Comparison of ENCODE assay signal across 22 cellular contexts in the genomic region with DNA sequence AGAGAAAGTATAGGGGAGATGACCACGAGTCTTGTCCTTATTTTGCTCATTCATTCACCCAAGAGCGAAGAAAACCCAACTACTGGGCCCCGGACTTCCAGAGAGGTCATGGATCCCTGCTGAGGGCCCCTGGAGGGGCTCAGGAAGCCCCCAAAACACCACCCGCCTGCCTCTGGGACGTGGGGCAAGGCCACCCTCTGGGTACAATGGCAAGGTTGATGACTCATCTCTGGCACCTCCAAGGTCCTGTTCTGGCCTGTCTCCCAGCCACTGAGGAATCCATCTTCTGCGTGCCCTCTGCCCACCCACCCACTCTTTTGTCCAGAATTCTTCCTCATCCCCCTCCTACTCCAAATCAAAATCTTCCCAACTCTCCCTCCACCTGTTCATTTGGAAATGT. TPM values are rescaled to one million over a fixed set of nuclear protein-coding genes. Genes with fewer than 3 reads are reported as not detected.
DNase-seq lines count a peak whose midpoint lies in the region; ATAC-seq, FAIRE-seq and TF ChIP-seq lines count a peak whose summit lies in the region.
"Had no signal": no experiment of that assay in that cellular context is flagged by ENCODE, and none has a peak within 500 bp of the region (broad histone marks: within the 10 kb centered on the region; RNA-seq: fewer than 3 reads in every experiment).

No MANE protein-coding gene starts in this region.

- no peak for FAIRE-seq in bronchial epithelial cell (lab: Jason Lieb, UNC)

- no peaks in the 10 kb centered on the region for H3K36me3 ChIP-seq in bronchial epithelial cell (ENCODE audit: control insufficient read depth, insufficient read depth, low read length)

- no peak overlapping the region for H3K4me3 Mint-ChIP-seq in activated naive CD4-positive, alpha-beta T cell treated with anti-CD3 and anti-CD28 coated beads, Interleukin-2, amount 10 ng/mL, durations not matched to agents 7 days and 5 days
- H3K4me3 Mint-ChIP-seq in activated T-helper 17 cell treated with anti-CD3 and anti-CD28 coated beads, Interleukin-2, amount 50 U/mL, for 72 hours: peak overlapping the region; percentile 74
- H3K4me3 Mint-ChIP-seq in stimulated activated naive CD8-positive, alpha-beta T cell treated with anti-CD3 and anti-CD28 coated beads, Interleukin-15, amount 100 ng/mL, for 72 hours: peak overlapping the region; percentile 68 to 69
- no peak overlapping the region for H3K4me3 Mint-ChIP-seq in type B pancreatic cell

- no peak for ATAC-seq in activated naive CD4-positive, alpha-beta T cell treated with anti-CD3 and anti-CD28 coated beads, Interleukin-2, amount 50 U/mL, for 72 hours
- no peak for ATAC-seq in activated T-helper 17 cell treated with anti-CD3 and anti-CD28 coated beads, Interleukin-2, amount 50 U/mL, for 72 hours (replicated peaks)
- no peak for ATAC-seq in stimulated activated naive CD8-positive, alpha-beta T cell treated with anti-CD3 and anti-CD28 coated beads, Interleukin-15, amount 100 ng/mL, for 72 hours
- ATAC-seq in foreskin keratinocyte: no peak

- DNase-seq in activated naive CD4-positive, alpha-beta T cell treated with anti-CD3 and anti-CD28 coated beads, Interleukin-2, amount 50 U/mL, for 72 hours (ENCODE audit: low spot score in 2 of 2): no peak
- DNase-seq in activated naive CD4-positive, alpha-beta T cell treated with anti-CD3 and anti-CD28 coated beads, Interleukin-2, amount 10 ng/mL, durations not matched to agents 7 days and 5 days: no peak
- DNase-seq in bronchial epithelial cell (ENCODE audit: low read depth): peak; percentile 20
- DNase-seq in stimulated activated naive CD8-positive, alpha-beta T cell treated with anti-CD3 and anti-CD28 coated beads, Interleukin-15, amount 100 ng/mL, for 72 hours: peak in 1 of 2 donors; percentile 19
- DNase-seq in type B pancreatic cell (ENCODE audit: extremely low spot score, unreplicated experiment): no peak
- DNase-seq in SW480 (ENCODE audit: low spot score): no peak
- no peak for DNase-seq in foreskin keratinocyte
- DNase-seq: ACHN; AML-193; Calu3; CD4-positive, alpha-beta T cell; DMS53; HCEC 1CT; IMR-90; Kasumi-1; NCI-H1105 treated with DMSO at 0.1 percent for 48 hours; NCI-H187; NCI-H446; NCI-H69; NK-92 treated with Interleukin-12 subunit alpha and Interleukin-12 subunit beta, amount 100 ng/mL, for 24 hours; SHP77 treated with DMSO at 0.1 percent for 48 hours had no signal

- no peak overlapping the region for H3K27ac ChIP-seq in foreskin keratinocyte

- H3K4me3 ChIP-seq in bronchial epithelial cell (ENCODE audit: low read depth, low read length): no peak overlapping the region

- H3K36me3 Mint-ChIP-seq in activated naive CD4-positive, alpha-beta T cell treated with anti-CD3 and anti-CD28 coated beads, Interleukin-2, amount 50 U/mL, for 72 hours: peaks cover 6 to 18% of the 10 kb centered on the region in 2 donors
- H3K36me3 Mint-ChIP-seq in activated naive CD4-positive, alpha-beta T cell treated with anti-CD3 and anti-CD28 coated beads, Interleukin-2, amount 10 ng/mL, durations not matched to agents 7 days and 5 days: peaks cover 11% of the 10 kb centered on the region
- peaks cover 15% of the 10 kb centered on the region for H3K36me3 Mint-ChIP-seq in activated T-helper 17 cell treated with anti-CD3 and anti-CD28 coated beads, Interleukin-2, amount 50 U/mL, for 72 hours (ENCODE audit: low read depth)
- H3K36me3 Mint-ChIP-seq in type B pancreatic cell: peaks cover 27% of the 10 kb centered on the region

- peaks cover 40% of the 10 kb centered on the region for H3K4me1 Mint-ChIP-seq in activated naive CD4-positive, alpha-beta T cell treated with anti-CD3 and anti-CD28 coated beads, Interleukin-2, amount 10 ng/mL, durations not matched to agents 7 days and 5 days
- peaks cover 27% of the 10 kb centered on the region for H3K4me1 Mint-ChIP-seq in activated T-helper 17 cell treated with anti-CD3 and anti-CD28 coated beads, Interleukin-2, amount 50 U/mL, for 72 hours
- H3K4me1 Mint-ChIP-seq in stimulated activated naive CD8-positive, alpha-beta T cell treated with anti-CD3 and anti-CD28 coated beads, Interleukin-15, amount 100 ng/mL, for 72 hours: peaks cover 79% of the 10 kb centered on the region
- peaks cover 17% of the 10 kb centered on the region for H3K4me1 Mint-ChIP-seq in type B pancreatic cell (ENCODE audit: unreplicated experiment)

- H3K27me3 ChIP-seq in bronchial epithelial cell (ENCODE audit: control insufficient read depth, insufficient read depth, low read length) (no peaks in the 10 kb centered on the region), foreskin keratinocyte (no peaks in the 10 kb centered on the region)

- CTCF ChIA-PET in activated naive CD4-positive, alpha-beta T cell treated with anti-CD3 and anti-CD28 coated beads, Interleukin-2, amount 10 ng/mL, durations not matched to agents 7 days and 5 days (lab: Charles Lee): no interaction called here

- no peaks in the 10 kb centered on the region for H3K4me1 ChIP-seq in foreskin keratinocyte

- TF ChIP-seq CTCF in bronchial epithelial cell (IDR thresholded peaks at IDR 0.05; ENCODE audit: insufficient read depth, low read length, severe bottlenecking): no peak
- no peak for TF ChIP-seq CTCF in type B pancreatic cell (conservative IDR thresholded peaks at IDR 0.05)
- no peak for TF ChIP-seq CTCF in foreskin keratinocyte (conservative IDR thresholded peaks at IDR 0.05)

- peak overlapping the region; percentile 87 to 91 for H3K27ac Mint-ChIP-seq in activated naive CD4-positive, alpha-beta T cell treated with anti-CD3 and anti-CD28 coated beads, Interleukin-2, amount 50 U/mL, for 72 hours
- no peak overlapping the region for H3K27ac Mint-ChIP-seq in activated naive CD4-positive, alpha-beta T cell treated with anti-CD3 and anti-CD28 coated beads, Interleukin-2, amount 10 ng/mL, durations not matched to agents 7 days and 5 days
- H3K27ac Mint-ChIP-seq in activated T-helper 17 cell treated with anti-CD3 and anti-CD28 coated beads, Interleukin-2, amount 50 U/mL, for 72 hours: peak overlapping the region; percentile 93
- peak overlapping the region; percentile 92 to 99 for H3K27ac Mint-ChIP-seq in stimulated activated naive CD8-positive, alpha-beta T cell treated with anti-CD3 and anti-CD28 coated beads, Interleukin-15, amount 100 ng/mL, for 72 hours
- no peak overlapping the region for H3K27ac Mint-ChIP-seq in type B pancreatic cell

- H3K27me3 Mint-ChIP-seq in activated naive CD4-positive, alpha-beta T cell treated with anti-CD3 and anti-CD28 coated beads, Interleukin-2, amount 10 ng/mL, durations not matched to agents 7 days and 5 days: no peaks in the 10 kb centered on the region
- no peaks in the 10 kb centered on the region for H3K27me3 Mint-ChIP-seq in activated T-helper 17 cell treated with anti-CD3 and anti-CD28 coated beads, Interleukin-2, amount 50 U/mL, for 72 hours
- H3K27me3 Mint-ChIP-seq in stimulated activated naive CD8-positive, alpha-beta T cell treated with anti-CD3 and anti-CD28 coated beads, Interleukin-15, amount 100 ng/mL, for 72 hours: no peaks in the 10 kb centered on the region
- no peaks in the 10 kb centered on the region for H3K27me3 Mint-ChIP-seq in type B pancreatic cell
- H3K27me3 Mint-ChIP-seq: CD4-positive, alpha-beta T cell had no signal

- H3K9me3 Mint-ChIP-seq in activated naive CD4-positive, alpha-beta T cell treated with anti-CD3 and anti-CD28 coated beads, Interleukin-2, amount 50 U/mL, for 72 hours: no peaks in the 10 kb centered on the region
- no peaks in the 10 kb centered on the region for H3K9me3 Mint-ChIP-seq in activated naive CD4-positive, alpha-beta T cell treated with anti-CD3 and anti-CD28 coated beads, Interleukin-2, amount 10 ng/mL, durations not matched to agents 7 days and 5 days
- no peaks in the 10 kb centered on the region for H3K9me3 Mint-ChIP-seq in activated T-helper 17 cell treated with anti-CD3 and anti-CD28 coated beads, Interleukin-2, amount 50 U/mL, for 72 hours
- no peaks in the 10 kb centered on the region for H3K9me3 Mint-ChIP-seq in stimulated activated naive CD8-positive, alpha-beta T cell treated with anti-CD3 and anti-CD28 coated beads, Interleukin-15, amount 100 ng/mL, for 72 hours
- H3K9me3 Mint-ChIP-seq in type B pancreatic cell: no peaks in the 10 kb centered on the region
- H3K9me3 Mint-ChIP-seq: CD4-positive, alpha-beta T cell had no signal

RNA-seq across cellular contexts. Expression of a gene that starts 21.3 kb away (rescaled TPM):
- total RNA-seq in activated naive CD4-positive, alpha-beta T cell treated with anti-CD3 and anti-CD28 coated beads, Interleukin-2, amount 50 U/mL, for 72 hours: 10 to 100 TPM; 13.1 to 23.0 TPM
- total RNA-seq in activated T-helper 17 cell treated with anti-CD3 and anti-CD28 coated beads, Interleukin-2, amount 50 U/mL, for 72 hours: 10 to 100 TPM; 17.1 to 17.6 TPM
- 6.1 and 9.7 TPM in 2 replicates for total RNA-seq in bronchial epithelial cell
- 8.5 and 8.8 TPM in 2 replicates for total RNA-seq in type B pancreatic cell (ENCODE audit: low replicate concordance)
- 5.3 and 5.7 TPM in 2 replicates for total RNA-seq in foreskin keratinocyte
- 1.4 TPM in 2 replicates for polyA plus RNA-seq in foreskin keratinocyte

RNA-seq across cellular contexts. Expression of a gene that starts 53.4 kb away (rescaled TPM):
- total RNA-seq in activated naive CD4-positive, alpha-beta T cell treated with anti-CD3 and anti-CD28 coated beads, Interleukin-2, amount 50 U/mL, for 72 hours: 10 to 100 TPM; 15.8 to 24.7 TPM
- 1 to 10 TPM; 4.6 to 8.2 TPM for total RNA-seq in activated T-helper 17 cell treated with anti-CD3 and anti-CD28 coated beads, Interleukin-2, amount 50 U/mL, for 72 hours
- total RNA-seq in bronchial epithelial cell (6.6 and 16.6 TPM in 2 replicates), type B pancreatic cell (ENCODE audit: low replicate concordance) (20.5 and 32.3 TPM in 2 replicates), foreskin keratinocyte (54.1 and 84.4 TPM in 2 replicates)
- 20.8 and 27.6 TPM in 2 replicates for polyA plus RNA-seq in foreskin keratinocyte

Comparison
In these comparisons a context has a peak if more than half of its experiments do, and no peak if none do; other contexts are left out.
1. H3K27ac Mint-ChIP-seq: peak in activated naive CD4-positive, alpha-beta T cell treated with anti-CD3 and anti-CD28 coated beads, Interleukin-2, amount 50 U/mL, for 72 hours (2 of 2), activated T-helper 17 cell treated with anti-CD3 and anti-CD28 coated beads, Interleukin-2, amount 50 U/mL, for 72 hours (single experiment) and stimulated activated naive CD8-positive, alpha-beta T cell treated with anti-CD3 and anti-CD28 coated beads, Interleukin-15, amount 100 ng/mL, for 72 hours (2 of 2); none in activated naive CD4-positive, alpha-beta T cell treated with anti-CD3 and anti-CD28 coated beads, Interleukin-2, amount 10 ng/mL, durations not matched to agents 7 days and 5 days (single experiment) and type B pancreatic cell (single experiment).
2. H3K4me3 Mint-ChIP-seq: peak in activated T-helper 17 cell treated with anti-CD3 and anti-CD28 coated beads, Interleukin-2, amount 50 U/mL, for 72 hours (single experiment) and stimulated activated naive CD8-positive, alpha-beta T cell treated with anti-CD3 and anti-CD28 coated beads, Interleukin-15, amount 100 ng/mL, for 72 hours (2 of 2); none in activated naive CD4-positive, alpha-beta T cell treated with anti-CD3 and anti-CD28 coated beads, Interleukin-2, amount 10 ng/mL, durations not matched to agents 7 days and 5 days (single experiment) and type B pancreatic cell (single experiment).